In the genomic region with DNA sequence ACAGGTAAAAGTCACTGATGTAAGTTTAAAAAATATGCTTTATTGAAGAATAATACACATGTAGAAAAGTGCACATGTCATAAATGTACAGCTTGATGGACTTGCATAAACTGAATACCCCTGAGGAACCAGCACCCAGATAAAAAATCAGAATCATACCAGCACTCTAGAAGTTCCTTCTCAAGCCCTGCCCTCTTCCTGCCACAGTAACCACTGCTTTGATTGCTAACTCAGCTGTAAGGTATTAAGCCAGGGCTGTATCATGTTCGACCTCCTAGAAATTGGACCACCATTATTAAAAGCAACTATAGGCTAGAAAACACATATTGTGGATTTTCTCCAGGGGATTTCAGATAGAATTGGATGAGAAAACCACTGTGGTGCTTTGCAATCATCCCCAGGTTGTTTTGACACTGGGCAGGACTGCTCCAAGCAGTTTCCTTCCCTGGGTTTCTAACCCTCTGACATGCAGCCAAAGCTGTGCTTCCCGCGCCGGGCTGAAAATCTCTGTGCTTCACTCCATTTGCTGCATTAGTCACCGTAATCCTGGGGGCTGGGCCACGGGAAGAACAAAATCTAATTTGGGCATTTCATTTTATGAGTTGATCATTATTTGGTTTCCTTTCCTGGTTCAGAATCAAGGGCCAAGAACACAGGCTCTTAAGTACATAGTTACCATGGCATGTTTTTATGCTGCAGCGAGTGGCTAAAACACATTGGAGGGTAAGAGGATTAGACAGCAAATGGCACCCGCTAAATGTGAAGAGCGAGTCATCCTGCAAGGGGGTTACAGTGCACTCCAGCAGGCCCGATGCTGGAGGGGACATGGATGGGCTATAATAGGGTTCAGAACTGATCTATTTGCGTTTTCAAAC, we compare ENCODE assay signal across 1 cellular context.
TF ChIP-seq lines count a peak whose summit lies in the region.

No MANE protein-coding gene starts in this region.

TF ChIP-seq in HepG2, 621 proteins besides CTCF, POLR2A, EP300 and RAD21 (continued from another document):
- TF ChIP-seq, protein P1, sequence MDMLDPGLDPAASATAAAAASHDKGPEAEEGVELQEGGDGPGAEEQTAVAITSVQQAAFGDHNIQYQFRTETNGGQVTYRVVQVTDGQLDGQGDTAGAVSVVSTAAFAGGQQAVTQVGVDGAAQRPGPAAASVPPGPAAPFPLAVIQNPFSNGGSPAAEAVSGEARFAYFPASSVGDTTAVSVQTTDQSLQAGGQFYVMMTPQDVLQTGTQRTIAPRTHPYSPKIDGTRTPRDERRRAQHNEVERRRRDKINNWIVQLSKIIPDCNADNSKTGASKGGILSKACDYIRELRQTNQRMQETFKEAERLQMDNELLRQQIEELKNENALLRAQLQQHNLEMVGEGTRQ (IDR thresholded peaks at IDR 0.05; ENCODE audit: low read depth, low read length), result no peak
- TF ChIP-seq, protein P1 (CRISPR knock-in tag; IDR thresholded peaks at IDR 0.05; ENCODE audit: borderline replicate concordance), result no peak
- TF ChIP-seq ZNF335 (CRISPR knock-in tag; IDR thresholded peaks at IDR 0.05), result no peak
- no peak for TF ChIP-seq HHEX (CRISPR knock-in tag; IDR thresholded peaks at IDR 0.05)
- TF ChIP-seq HDAC6 (IDR thresholded peaks at IDR 0.05; ENCODE audit: low read depth, low read length), result no peak
- TF ChIP-seq, protein P2, sequence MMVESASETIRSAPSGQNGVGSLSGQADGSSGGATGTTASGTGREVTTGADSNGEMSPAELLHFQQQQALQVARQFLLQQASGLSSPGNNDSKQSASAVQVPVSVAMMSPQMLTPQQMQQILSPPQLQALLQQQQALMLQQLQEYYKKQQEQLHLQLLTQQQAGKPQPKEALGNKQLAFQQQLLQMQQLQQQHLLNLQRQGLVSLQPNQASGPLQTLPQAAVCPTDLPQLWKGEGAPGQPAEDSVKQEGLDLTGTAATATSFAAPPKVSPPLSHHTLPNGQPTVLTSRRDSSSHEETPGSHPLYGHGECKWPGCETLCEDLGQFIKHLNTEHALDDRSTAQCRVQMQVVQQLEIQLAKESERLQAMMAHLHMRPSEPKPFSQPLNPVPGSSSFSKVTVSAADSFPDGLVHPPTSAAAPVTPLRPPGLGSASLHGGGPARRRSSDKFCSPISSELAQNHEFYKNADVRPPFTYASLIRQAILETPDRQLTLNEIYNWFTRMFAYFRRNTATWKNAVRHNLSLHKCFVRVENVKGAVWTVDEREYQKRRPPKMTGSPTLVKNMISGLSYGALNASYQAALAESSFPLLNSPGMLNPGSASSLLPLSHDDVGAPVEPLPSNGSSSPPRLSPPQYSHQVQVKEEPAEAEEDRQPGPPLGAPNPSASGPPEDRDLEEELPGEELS (CRISPR knock-in tag; IDR thresholded peaks at IDR 0.05), result no peak
- TF ChIP-seq, protein P3, sequence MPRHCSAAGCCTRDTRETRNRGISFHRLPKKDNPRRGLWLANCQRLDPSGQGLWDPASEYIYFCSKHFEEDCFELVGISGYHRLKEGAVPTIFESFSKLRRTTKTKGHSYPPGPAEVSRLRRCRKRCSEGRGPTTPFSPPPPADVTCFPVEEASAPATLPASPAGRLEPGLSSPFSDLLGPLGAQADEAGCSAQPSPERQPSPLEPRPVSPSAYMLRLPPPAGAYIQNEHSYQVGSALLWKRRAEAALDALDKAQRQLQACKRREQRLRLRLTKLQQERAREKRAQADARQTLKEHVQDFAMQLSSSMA (CRISPR knock-in tag; IDR thresholded peaks at IDR 0.05), result no peak
- no peak for TF ChIP-seq BRCA1 (CRISPR knock-in tag; IDR thresholded peaks at IDR 0.05)
- no peak for TF ChIP-seq GTF3A (CRISPR knock-in tag; conservative IDR thresholded peaks at IDR 0.05)
- TF ChIP-seq, protein P4, sequence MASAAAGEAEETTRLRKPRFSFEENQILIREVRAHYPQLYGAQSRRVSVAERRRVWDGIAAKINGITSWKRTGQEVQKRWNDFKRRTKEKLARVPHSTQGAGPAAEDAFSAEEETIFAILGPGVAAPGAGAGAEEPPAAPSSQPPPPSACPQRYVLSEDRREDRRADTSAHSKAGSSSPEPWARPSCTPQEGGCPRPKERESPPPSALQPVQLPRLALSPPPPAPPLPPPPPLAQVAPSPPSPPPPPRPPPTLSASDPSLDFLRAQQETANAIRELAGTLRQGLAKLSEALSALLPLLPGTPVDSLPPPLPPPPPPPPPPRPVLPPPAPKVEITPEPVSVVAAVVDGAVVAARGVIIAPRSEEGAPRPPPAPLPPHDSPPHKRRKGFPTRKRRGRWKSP (CRISPR knock-in tag; IDR thresholded peaks at IDR 0.05), result no peak
- no peak for TF ChIP-seq SMAD3 (CRISPR knock-in tag; IDR thresholded peaks at IDR 0.05)
- TF ChIP-seq, protein P5, sequence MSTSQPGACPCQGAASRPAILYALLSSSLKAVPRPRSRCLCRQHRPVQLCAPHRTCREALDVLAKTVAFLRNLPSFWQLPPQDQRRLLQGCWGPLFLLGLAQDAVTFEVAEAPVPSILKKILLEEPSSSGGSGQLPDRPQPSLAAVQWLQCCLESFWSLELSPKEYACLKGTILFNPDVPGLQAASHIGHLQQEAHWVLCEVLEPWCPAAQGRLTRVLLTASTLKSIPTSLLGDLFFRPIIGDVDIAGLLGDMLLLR (CRISPR knock-in tag; IDR thresholded peaks at IDR 0.05), result no peak
- TF ChIP-seq, protein P6, sequence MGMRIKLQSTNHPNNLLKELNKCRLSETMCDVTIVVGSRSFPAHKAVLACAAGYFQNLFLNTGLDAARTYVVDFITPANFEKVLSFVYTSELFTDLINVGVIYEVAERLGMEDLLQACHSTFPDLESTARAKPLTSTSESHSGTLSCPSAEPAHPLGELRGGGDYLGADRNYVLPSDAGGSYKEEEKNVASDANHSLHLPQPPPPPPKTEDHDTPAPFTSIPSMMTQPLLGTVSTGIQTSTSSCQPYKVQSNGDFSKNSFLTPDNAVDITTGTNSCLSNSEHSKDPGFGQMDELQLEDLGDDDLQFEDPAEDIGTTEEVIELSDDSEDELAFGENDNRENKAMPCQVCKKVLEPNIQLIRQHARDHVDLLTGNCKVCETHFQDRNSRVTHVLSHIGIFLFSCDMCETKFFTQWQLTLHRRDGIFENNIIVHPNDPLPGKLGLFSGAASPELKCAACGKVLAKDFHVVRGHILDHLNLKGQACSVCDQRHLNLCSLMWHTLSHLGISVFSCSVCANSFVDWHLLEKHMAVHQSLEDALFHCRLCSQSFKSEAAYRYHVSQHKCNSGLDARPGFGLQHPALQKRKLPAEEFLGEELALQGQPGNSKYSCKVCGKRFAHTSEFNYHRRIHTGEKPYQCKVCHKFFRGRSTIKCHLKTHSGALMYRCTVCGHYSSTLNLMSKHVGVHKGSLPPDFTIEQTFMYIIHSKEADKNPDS (CRISPR knock-in tag; IDR thresholded peaks at IDR 0.05), result no peak
